ENCODE assay signal across 1 cellular context in the genomic region with DNA sequence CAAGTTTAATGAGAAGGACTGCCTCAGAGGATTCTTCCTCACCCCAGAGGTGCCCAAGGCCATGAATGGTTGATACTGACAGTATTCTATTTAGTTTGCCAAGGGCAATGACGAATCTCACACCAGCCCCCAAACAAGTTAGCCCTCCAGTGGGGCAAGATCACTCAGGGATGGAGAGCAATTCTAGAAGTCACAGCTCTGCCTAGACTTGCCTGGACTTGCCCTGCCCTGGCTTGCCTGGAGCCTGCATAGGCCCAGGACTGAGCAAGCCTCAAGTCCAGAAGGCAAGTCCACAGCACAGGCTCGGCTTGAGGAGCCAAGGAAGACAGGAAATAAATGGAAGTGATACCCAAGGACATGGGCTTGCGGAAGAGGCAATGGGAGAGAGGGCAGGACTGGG.
TF ChIP-seq lines count a peak whose summit lies in the region.

No MANE protein-coding gene starts in this region.

TF ChIP-seq in GM12878, 131 proteins besides CTCF, POLR2A, EP300 and RAD21:
- TF ChIP-seq POU2F2 (IDR thresholded peaks at IDR 0.05; ENCODE audit: borderline replicate concordance, low read depth, low read length): no peak
- TF ChIP-seq FOS (IDR thresholded peaks at IDR 0.05; ENCODE audit: borderline replicate concordance, extremely low read depth, insufficient read length): no peak
- no peak for TF ChIP-seq RUNX3 (IDR thresholded peaks at IDR 0.05; ENCODE audit: low read length)
- no peak for TF ChIP-seq MTA3 (IDR thresholded peaks at IDR 0.05; ENCODE audit: borderline replicate concordance, low read length)
- no peak for TF ChIP-seq BCL11A (IDR thresholded peaks at IDR 0.05; ENCODE audit: low read depth, low read length)
- TF ChIP-seq BMI1 (IDR thresholded peaks at IDR 0.05; ENCODE audit: borderline replicate concordance): no peak
- TF ChIP-seq ZNF24 (IDR thresholded peaks at IDR 0.05): no peak
- no peak for TF ChIP-seq SIN3A (IDR thresholded peaks at IDR 0.05; ENCODE audit: low read depth, low read length)
- TF ChIP-seq BACH1 (IDR thresholded peaks at IDR 0.05; ENCODE audit: borderline replicate concordance): no peak
- no peak for TF ChIP-seq MEF2B (IDR thresholded peaks at IDR 0.05; ENCODE audit: partially characterized antibody, poor library complexity, severe bottlenecking)
- TF ChIP-seq MYC (IDR thresholded peaks at IDR 0.05; ENCODE audit: insufficient read depth, insufficient read length, insufficient replicate concordance, low read length, severe bottlenecking): no peak
- no peak for TF ChIP-seq CHD1 (IDR thresholded peaks at IDR 0.05; ENCODE audit: low read depth, low read length)
- no peak for TF ChIP-seq ZBTB40 (IDR thresholded peaks at IDR 0.05; ENCODE audit: borderline replicate concordance)
- peak in 1 of 2 experiments; percentile 32; a peak in 1 of 4 replicates for TF ChIP-seq IKZF2 (IDR thresholded peaks at IDR 0.05)
- TF ChIP-seq JUND (IDR thresholded peaks at IDR 0.05; ENCODE audit: low read depth, low read length): no peak
- TF ChIP-seq, protein P1, sequence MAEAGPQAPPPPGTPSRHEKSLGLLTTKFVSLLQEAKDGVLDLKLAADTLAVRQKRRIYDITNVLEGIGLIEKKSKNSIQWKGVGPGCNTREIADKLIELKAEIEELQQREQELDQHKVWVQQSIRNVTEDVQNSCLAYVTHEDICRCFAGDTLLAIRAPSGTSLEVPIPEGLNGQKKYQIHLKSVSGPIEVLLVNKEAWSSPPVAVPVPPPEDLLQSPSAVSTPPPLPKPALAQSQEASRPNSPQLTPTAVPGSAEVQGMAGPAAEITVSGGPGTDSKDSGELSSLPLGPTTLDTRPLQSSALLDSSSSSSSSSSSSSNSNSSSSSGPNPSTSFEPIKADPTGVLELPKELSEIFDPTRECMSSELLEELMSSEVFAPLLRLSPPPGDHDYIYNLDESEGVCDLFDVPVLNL (IDR thresholded peaks at IDR 0.05; ENCODE audit: low read depth, low read length): no peak
- TF ChIP-seq TARDBP (IDR thresholded peaks at IDR 0.05; ENCODE audit: borderline replicate concordance): no peak
- no peak for TF ChIP-seq RBBP5 (conservative IDR thresholded peaks at IDR 0.05)
- TF ChIP-seq CREB1 (IDR thresholded peaks at IDR 0.05; ENCODE audit: low read depth): no peak
- no peak for TF ChIP-seq SMARCA5 (IDR thresholded peaks at IDR 0.05)
- 0 out of 2 replicates have a peak, but pooled peaks have one; percentile 30 for TF ChIP-seq EED (IDR thresholded peaks at IDR 0.05; ENCODE audit: low read depth)
- TF ChIP-seq IKZF1 (conservative IDR thresholded peaks at IDR 0.05): peak; percentile 21; the same call in 1 of the 2 replicates
- TF ChIP-seq ESRRA (IDR thresholded peaks at IDR 0.05; ENCODE audit: low read length): no peak
- TF ChIP-seq STAT3 (IDR thresholded peaks at IDR 0.05; ENCODE audit: low read depth, low read length): no peak
- TF ChIP-seq, protein P2, sequence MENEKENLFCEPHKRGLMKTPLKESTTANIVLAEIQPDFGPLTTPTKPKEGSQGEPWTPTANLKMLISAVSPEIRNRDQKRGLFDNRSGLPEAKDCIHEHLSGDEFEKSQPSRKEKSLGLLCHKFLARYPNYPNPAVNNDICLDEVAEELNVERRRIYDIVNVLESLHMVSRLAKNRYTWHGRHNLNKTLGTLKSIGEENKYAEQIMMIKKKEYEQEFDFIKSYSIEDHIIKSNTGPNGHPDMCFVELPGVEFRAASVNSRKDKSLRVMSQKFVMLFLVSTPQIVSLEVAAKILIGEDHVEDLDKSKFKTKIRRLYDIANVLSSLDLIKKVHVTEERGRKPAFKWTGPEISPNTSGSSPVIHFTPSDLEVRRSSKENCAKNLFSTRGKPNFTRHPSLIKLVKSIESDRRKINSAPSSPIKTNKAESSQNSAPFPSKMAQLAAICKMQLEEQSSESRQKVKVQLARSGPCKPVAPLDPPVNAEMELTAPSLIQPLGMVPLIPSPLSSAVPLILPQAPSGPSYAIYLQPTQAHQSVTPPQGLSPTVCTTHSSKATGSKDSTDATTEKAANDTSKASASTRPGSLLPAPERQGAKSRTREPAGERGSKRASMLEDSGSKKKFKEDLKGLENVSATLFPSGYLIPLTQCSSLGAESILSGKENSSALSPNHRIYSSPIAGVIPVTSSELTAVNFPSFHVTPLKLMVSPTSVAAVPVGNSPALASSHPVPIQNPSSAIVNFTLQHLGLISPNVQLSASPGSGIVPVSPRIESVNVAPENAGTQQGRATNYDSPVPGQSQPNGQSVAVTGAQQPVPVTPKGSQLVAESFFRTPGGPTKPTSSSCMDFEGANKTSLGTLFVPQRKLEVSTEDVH (IDR thresholded peaks at IDR 0.05; ENCODE audit: low read depth, partially characterized antibody): no peak
- TF ChIP-seq MEF2A (IDR thresholded peaks at IDR 0.05; ENCODE audit: insufficient read depth, low read depth, low read length): no peak
- no peak for TF ChIP-seq FOXK2 (IDR thresholded peaks at IDR 0.05)
